19 cellular contexts compared by ENCODE assay signal in genomic region chr16:61929801-61930200, GRCh38.
"Had no signal": no experiment of that assay in that cellular context is flagged by ENCODE, and none has a peak within 500 bp of the region (broad histone marks: within the 10 kb centered on the region; RNA-seq: fewer than 3 reads in every experiment).

No MANE protein-coding gene starts in this region.

- ATAC-seq: gastrocnemius medialis, heart right ventricle, left cardiac atrium, left lung, left ventricle myocardium superior, lower lobe of right lung, mucosa of descending colon had no signal

- DNase-seq: dermis blood vessel endothelial cell; dorsolateral prefrontal cortex; effector CD4-positive, alpha-beta T cell; effector memory CD4-positive, alpha-beta T cell; foreskin fibroblast; foreskin melanocyte; gastrocnemius medialis; glutamatergic neuron; head of caudate nucleus; heart right ventricle; hippocampal formation; left cardiac atrium; left lung; left ventricle myocardium superior; lower lobe of right lung; mesenchymal stem cell; mucosa of descending colon had no signal

- H3K27ac ChIP-seq: coronary artery, dorsolateral prefrontal cortex, esophagus muscularis mucosa, gastrocnemius medialis, heart right ventricle, left lung, lower lobe of right lung had no signal

- H3K36me3 ChIP-seq: esophagus muscularis mucosa, gastrocnemius medialis, heart right ventricle, left lung, lower lobe of right lung had no signal

- H3K9me3 ChIP-seq: esophagus muscularis mucosa, gastrocnemius medialis, heart right ventricle, left lung, lower lobe of right lung, mucosa of descending colon had no signal

- H3K4me3 ChIP-seq: coronary artery, dorsolateral prefrontal cortex, esophagus muscularis mucosa, gastrocnemius medialis, heart right ventricle, left lung, lower lobe of right lung, mucosa of descending colon had no signal

- H3K27me3 ChIP-seq: dorsolateral prefrontal cortex, esophagus muscularis mucosa, gastrocnemius medialis, heart right ventricle, left lung had no signal

- H3K4me1 ChIP-seq: esophagus muscularis mucosa, gastrocnemius medialis, heart right ventricle, left lung, lower lobe of right lung had no signal
